Comparison of ENCODE assay signal across 8 cellular contexts in the genomic region with DNA sequence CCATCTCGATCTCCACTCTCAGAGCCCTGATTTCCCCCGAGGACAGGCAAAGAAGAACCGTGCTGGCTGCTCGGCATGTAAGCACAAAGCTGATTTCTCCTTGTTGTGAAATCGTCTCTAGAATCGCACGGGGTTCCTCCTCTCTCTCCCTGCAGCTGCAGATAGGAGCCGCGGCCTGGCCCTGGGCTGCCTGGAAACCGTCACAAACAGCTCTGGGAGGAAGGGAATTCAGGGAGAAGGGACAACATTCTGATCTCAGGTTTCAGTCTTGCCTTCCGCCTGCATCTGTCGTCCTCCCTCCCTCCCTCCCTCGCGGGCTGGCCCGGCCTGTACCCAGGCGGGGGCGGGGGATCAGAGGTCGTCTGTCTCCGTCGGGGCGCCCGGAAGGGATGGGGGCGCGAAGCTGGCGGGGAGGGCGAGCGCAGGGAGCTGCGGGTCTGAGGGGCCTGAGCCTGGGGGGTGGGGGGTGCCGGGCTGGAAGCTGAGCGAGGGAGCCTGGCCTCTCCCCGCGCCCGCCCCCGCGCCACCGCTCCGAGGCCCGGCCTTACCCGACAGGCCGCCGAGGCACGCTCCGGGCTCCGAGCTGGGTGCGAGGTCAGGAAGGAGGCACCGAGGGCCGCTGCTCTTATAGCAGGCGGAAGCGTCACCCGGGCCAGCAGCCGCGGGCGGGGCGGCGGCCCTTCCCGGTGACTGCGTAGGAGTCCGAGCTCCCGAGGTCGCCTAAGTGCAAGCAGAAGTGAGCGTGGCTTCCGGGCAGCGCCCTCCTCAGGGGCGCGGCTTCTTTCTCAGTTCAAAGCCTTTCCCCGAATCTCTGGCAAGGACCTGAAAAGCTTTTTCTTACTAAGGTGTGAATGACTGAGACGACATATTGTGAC. TPM values are rescaled to one million over a fixed set of nuclear protein-coding genes. Genes with fewer than 3 reads are reported as not detected.
A peak's percentile ranks its signal among the peaks of the same experiment; 100 is the strongest.
DNase-seq lines count a peak whose midpoint lies in the region; ATAC-seq and TF ChIP-seq lines count a peak whose summit lies in the region.

A gene (minus strand): TSS at position 600 of the 875 bp plus-strand sequence. CDS start 1,277 bp downstream, outside the sequence.

- H3K4me1 ChIP-seq in DND-41 (ENCODE audit: insufficient read depth, low read length) = peaks cover 31% of the 10 kb centered on the region
- H3K4me1 ChIP-seq in upper lobe of right lung = peaks cover 39% of the 10 kb centered on the region

- no peaks in the 10 kb centered on the region for H4K20me1 ChIP-seq in DND-41 (ENCODE audit: insufficient read depth, low read length)

- ATAC-seq in DND-41 (ENCODE audit: insufficient read depth, low read depth) = peak; percentile 83
- peak; percentile 77 for ATAC-seq in T-helper 17 cell
- peak; percentile 92 for ATAC-seq in left ventricle myocardium superior
- peak; percentile 95 for ATAC-seq in upper lobe of right lung

- H3K4me3 Mint-ChIP-seq in T-helper 17 cell (peak within 1 kb of the TSS; percentile 95), progenitor cell of endocrine pancreas (ENCODE audit: low read depth) (peak within 1 kb of the TSS; percentile 86)

- H3K27me3 Mint-ChIP-seq in T-helper 17 cell (no peaks in the 10 kb centered on the region), progenitor cell of endocrine pancreas (no peaks in the 10 kb centered on the region)

- H3K36me3 Mint-ChIP-seq in T-helper 17 cell (ENCODE audit: low read depth) = no peaks in the 10 kb centered on the region
- peaks cover 13% of the 10 kb centered on the region for H3K36me3 Mint-ChIP-seq in progenitor cell of endocrine pancreas (ENCODE audit: insufficient read depth)

- TF ChIP-seq CTCF in DND-41 (IDR thresholded peaks at IDR 0.05; ENCODE audit: borderline replicate concordance, extremely low read depth, low read length, poor library complexity, severe bottlenecking) (no peak), progenitor cell of endocrine pancreas (IDR thresholded peaks at IDR 0.05; ENCODE audit: unreplicated experiment) (peak; percentile 17), upper lobe of right lung (IDR thresholded peaks at IDR 0.05) (no peak)

- DNase-seq in DND-41 = peak; percentile 64
- peak; percentile 94 for DNase-seq in H7
- peak; percentile 30 for DNase-seq in NCI-H1417 treated with DMSO at 0.1 percent for 48 hours (lab: John Stamatoyannopoulos, UW)
- DNase-seq in T-helper 17 cell = peak; percentile 36 to 60 (median 53)
- DNase-seq in anterior cingulate cortex (lab: John Stamatoyannopoulos, UW) = peak in 44 of 58 donors; percentile 24 to 84 (median 56)
- DNase-seq in left ventricle myocardium superior = peak; percentile 95
- peak; percentile 74 for DNase-seq in progenitor cell of endocrine pancreas (ENCODE audit: low spot score, unreplicated experiment)
- DNase-seq in upper lobe of right lung = peak; percentile 98

- H3K4me3 ChIP-seq in DND-41 (ENCODE audit: low read depth in 1 of 2, low read length in 2 of 2) = peak within 1 kb of the TSS; percentile 17 to 55; a peak in 3 of 4 replicates
- peak within 1 kb of the TSS; percentile 54 for H3K4me3 ChIP-seq in H7 (ENCODE audit: insufficient read depth, low read depth, low read length)
- peak within 1 kb of the TSS; percentile 65 for H3K4me3 ChIP-seq in upper lobe of right lung

- H3K27me3 ChIP-seq in DND-41 (ENCODE audit: insufficient read depth, low read length, poor library complexity) (no peaks in the 10 kb centered on the region), H7 (ENCODE audit: control insufficient read depth, insufficient read depth, low read length) (no peaks in the 10 kb centered on the region), upper lobe of right lung (no peaks in the 10 kb centered on the region)

- H3K27ac Mint-ChIP-seq in T-helper 17 cell (peak within 1 kb of the TSS; percentile 88), progenitor cell of endocrine pancreas (peak within 1 kb of the TSS; percentile 99)

- H3K79me2 ChIP-seq in DND-41 (ENCODE audit: insufficient read depth, low read length) = peaks cover 6% of the 10 kb centered on the region

- H3K9ac ChIP-seq in DND-41 (ENCODE audit: low read depth, low read length) = peak within 1 kb of the TSS; percentile 56

- H3K9me3 Mint-ChIP-seq in progenitor cell of endocrine pancreas (ENCODE audit: low read depth) = no peaks in the 10 kb centered on the region

- H3K36me3 ChIP-seq in DND-41 (ENCODE audit: insufficient read depth, low read length) (peaks cover 14% of the 10 kb centered on the region; the same call in 1 of the 2 replicates), H7 (replicated peaks; ENCODE audit: control insufficient read depth, insufficient read depth, low read length) (no peaks in the 10 kb centered on the region), upper lobe of right lung (peaks cover 29% of the 10 kb centered on the region)

- H2AFZ ChIP-seq in DND-41 (ENCODE audit: low read depth, low read length) = peak within 1 kb of the TSS; percentile 73

- H3K9me3 ChIP-seq in DND-41 (ENCODE audit: insufficient read depth, low read length, severe bottlenecking) (no peaks in the 10 kb centered on the region), T-helper 17 cell (ENCODE audit: control insufficient read depth, low read length, poor library complexity, severe bottlenecking) (no peaks in the 10 kb centered on the region), upper lobe of right lung (no peaks in the 10 kb centered on the region)

- intact Hi-C loops in left ventricle myocardium superior (cut with micrococcal nuclease) (loop anchor here (5.0 to 10.0 kb wide), 2 partner anchors 47 to 91 kb away; no protein-coding TSS in a partner anchor), upper lobe of right lung (cut with DNase I) (loop anchor here (10.0 kb wide), 1 partner anchor 93 kb away; no protein-coding TSS in a partner anchor)

- H3K4me1 Mint-ChIP-seq in T-helper 17 cell (peaks cover 33% of the 10 kb centered on the region), progenitor cell of endocrine pancreas (ENCODE audit: low read depth) (peaks cover 35% of the 10 kb centered on the region)

- H3K4me2 ChIP-seq in DND-41 (ENCODE audit: insufficient read depth, low read length) = peak within 1 kb of the TSS; percentile 76

- H3K27ac ChIP-seq in DND-41 (ENCODE audit: low read length) (peak within 1 kb of the TSS; percentile 71), upper lobe of right lung (peak within 1 kb of the TSS; percentile 95)

RNA-seq across cellular contexts. Expression of the gene that starts here (rescaled TPM):
- 13.6 and 14.1 TPM in 2 replicates for total RNA-seq in H7 (2014; rRNA removed; shearing (Covaris generic))
- 10 to 100 TPM; 39.2 to 44.4 TPM for total RNA-seq in T-helper 17 cell
- 25.4 TPM for total RNA-seq in left ventricle myocardium superior
- total RNA-seq in progenitor cell of endocrine pancreas = 57.4 and 61.6 TPM in 2 replicates
- 101 TPM for total RNA-seq in upper lobe of right lung

Comparison
In these comparisons a context has a peak if more than half of its experiments do, and no peak if none do; other contexts are left out.
1. Peak in every context shown above with its lines: DNase-seq, ATAC-seq, H3K4me3 ChIP-seq and H3K27ac ChIP-seq.
2. DNase-seq: peak in every context shown above with its lines; median percentile 98 in upper lobe of right lung; 95 in left ventricle myocardium superior; 94 in H7; 74 in progenitor cell of endocrine pancreas; 64 in DND-41; 56 in anterior cingulate cortex; 53 in T-helper 17 cell; 30 in NCI-H1417 treated with DMSO at 0.1 percent for 48 hours.